ENCODE assay signal across 21 cellular contexts in genomic region chr12:89737000-89737399, GRCh38.
"Had no signal": no experiment of that assay in that cellular context is flagged by ENCODE, and none has a peak within 500 bp of the region (broad histone marks: within the 10 kb centered on the region; RNA-seq: fewer than 3 reads in every experiment).

No MANE protein-coding gene starts in this region.

- ATAC-seq: gastroesophageal sphincter, left cardiac atrium, sciatic nerve had no signal

- H3K4me3 Mint-ChIP-seq: naive B cell had no signal

- H3K27me3 Mint-ChIP-seq: naive B cell had no signal

- H3K4me3 ChIP-seq: esophagus squamous epithelium, gastroesophageal sphincter, left ventricle myocardium inferior, lung, skin epidermis, stomach, thoracic aorta, transverse colon had no signal

- H3K27me3 ChIP-seq: esophagus squamous epithelium, gastroesophageal sphincter, neutrophil, stomach, transverse colon had no signal

- H3K27ac ChIP-seq: esophagus squamous epithelium, gastroesophageal sphincter, left ventricle myocardium inferior, neutrophil, skin epidermis, stomach, thoracic aorta, transverse colon had no signal

- DNase-seq: effector memory CD4-positive, alpha-beta T cell; esophagus squamous epithelium; foreskin fibroblast; kidney; left cardiac atrium; left ventricle myocardium inferior; mesenchymal stem cell; midbrain; naive B cell; posterior cingulate gyrus; stimulated activated CD4-positive, alpha-beta T cell treated with anti-CD3 and anti-CD28 coated beads, Interleukin-12 subunit alpha, Interleukin-12 subunit beta, amount 100 ng/mL, for 4 hours; stimulated activated naive CD4-positive, alpha-beta T cell; stomach; substantia nigra; transverse colon had no signal

- H3K36me3 ChIP-seq: esophagus squamous epithelium, gastroesophageal sphincter, left ventricle myocardium inferior, neutrophil, stomach, thoracic aorta, transverse colon had no signal

- H3K4me1 ChIP-seq: left ventricle myocardium inferior had no signal

- H3K9me3 ChIP-seq: neutrophil had no signal
